Comparison of ENCODE assay signal across 8 cellular contexts in genomic region chr14:103846008-103846568, GRCh38. TPM values are rescaled to one million over a fixed set of nuclear protein-coding genes. Genes with fewer than 3 reads are reported as not detected.
DNase-seq lines count a peak whose midpoint lies in the region; ATAC-seq and TF ChIP-seq lines count a peak whose summit lies in the region.

No MANE protein-coding gene starts in this region.

- H2AFZ ChIP-seq in Karpas-422 (ENCODE audit: low read length), result no peak overlapping the region
- H2AFZ ChIP-seq in neural cell (ENCODE audit: low read depth, low read length), result peak overlapping the region; percentile 10

- DNase-seq in BE2C, result no peak
- DNase-seq in Karpas-422, result no peak
- no peak for DNase-seq in NCI-H1694 (lab: John Stamatoyannopoulos, UW)
- no peak for DNase-seq in NCI-H2171 (lab: John Stamatoyannopoulos, UW)
- no peak for DNase-seq in ureter (ENCODE audit: low spot score)

- H3K4me2 ChIP-seq in Karpas-422 (ENCODE audit: low read depth, low read length, poor library complexity, severe bottlenecking), result peak overlapping the region; percentile 82
- H3K4me2 ChIP-seq in neural cell (ENCODE audit: low read length), result peak overlapping the region; percentile 77

- H3K4me1 ChIP-seq in BE2C (0 out of 2 replicates have a peak, but pooled peaks cover 4% of the 10 kb centered on the region), Karpas-422 (ENCODE audit: low read length) (peaks cover 8% of the 10 kb centered on the region), duodenal mucosa (ENCODE audit: control insufficient read depth in 1 of 2, insufficient read depth in 2 of 2, low read length in 2 of 2) (peaks cover 19 to 27% of the 10 kb centered on the region in 2 donors)

- H3K79me2 ChIP-seq in Karpas-422 (ENCODE audit: low read length) (no peaks in the 10 kb centered on the region), neural cell (replicated peaks; ENCODE audit: insufficient read depth, low read length) (peaks cover 23% of the 10 kb centered on the region)

- H4K20me1 ChIP-seq in Karpas-422 (ENCODE audit: insufficient read depth, low read depth, low read length) (0 out of 2 replicates have a peak, but pooled peaks cover 6% of the 10 kb centered on the region), neural cell (ENCODE audit: insufficient read depth) (no peaks in the 10 kb centered on the region)

- H3K36me3 ChIP-seq in BE2C (peaks cover 25% of the 10 kb centered on the region), Karpas-422 (ENCODE audit: insufficient read depth, low read length) (no peaks in the 10 kb centered on the region), duodenal mucosa (ENCODE audit: control insufficient read depth in 1 of 2, insufficient read depth in 2 of 2, low read length in 2 of 2) (peaks cover 0 to 10% of the 10 kb centered on the region in 2 donors), neural cell (ENCODE audit: insufficient read depth, low read length) (no peaks in the 10 kb centered on the region)

- H3K4me3 ChIP-seq in BE2C (ENCODE audit: low read depth, low read length) (peak overlapping the region; percentile 68), Karpas-422 (ENCODE audit: low read length) (peak overlapping the region; percentile 68), duodenal mucosa (ENCODE audit: low read depth in 1 of 2, low read length in 2 of 2) (peak overlapping the region; percentile 78 to 89), neural cell (ENCODE audit: low read length) (peak overlapping the region; percentile 80)

- peaks cover 2% of the 10 kb centered on the region for H3F3A ChIP-seq in neural cell (ENCODE audit: insufficient read depth, low read length, poor library complexity, severe bottlenecking)

- H3K9ac ChIP-seq in Karpas-422 (ENCODE audit: low read length), result no peak overlapping the region; the same call in 1 of the 2 replicates
- peak overlapping the region; percentile 76 to 89 for H3K9ac ChIP-seq in duodenal mucosa (ENCODE audit: low read depth in 1 of 2, low read length in 2 of 2)
- peak overlapping the region; percentile 74 for H3K9ac ChIP-seq in neural cell (ENCODE audit: low read length)

- H3K27ac ChIP-seq in Karpas-422 (ENCODE audit: low read length) (no peak overlapping the region), duodenal mucosa (ENCODE audit: low read depth, low read length) (no peak overlapping the region), neural cell (ENCODE audit: low read length) (peak overlapping the region; percentile 49)

- no peak for TF ChIP-seq CTCF in BE2C (IDR thresholded peaks at IDR 0.05; ENCODE audit: low read depth, low read length)
- no peak for TF ChIP-seq CTCF in neural cell (IDR thresholded peaks at IDR 0.05; ENCODE audit: poor library complexity, severe bottlenecking)

- no peak for TF ChIP-seq RAD21 in neural cell (conservative IDR thresholded peaks at IDR 0.05)

- H3K9me3 ChIP-seq in BE2C (no peaks in the 10 kb centered on the region), Karpas-422 (ENCODE audit: low read length) (no peaks in the 10 kb centered on the region), duodenal mucosa (ENCODE audit: control insufficient read depth in 1 of 2, low read length in 2 of 2) (no peaks in the 10 kb centered on the region), neural cell (ENCODE audit: low read length) (no peaks in the 10 kb centered on the region)

- TF ChIP-seq EP300 in neural cell (conservative IDR thresholded peaks at IDR 0.05; ENCODE audit: poor library complexity, severe bottlenecking), result no peak

- no peaks in the 10 kb centered on the region for H3K9me2 ChIP-seq in Karpas-422 (replicated peaks; ENCODE audit: insufficient read depth, low read length)
- no peaks in the 10 kb centered on the region for H3K9me2 ChIP-seq in neural cell (ENCODE audit: insufficient read depth, low read length)

- no peak for ATAC-seq in HG03108 (IDR thresholded peaks at IDR 0.05; ENCODE audit: unreplicated experiment)

- H3K27me3 ChIP-seq in BE2C (no peaks in the 10 kb centered on the region), Karpas-422 (ENCODE audit: low read length) (no peaks in the 10 kb centered on the region), duodenal mucosa (ENCODE audit: control insufficient read depth in 1 of 2, insufficient read depth in 2 of 2, low read length in 2 of 2) (no peaks in the 10 kb centered on the region), neural cell (ENCODE audit: insufficient read depth, low read depth, low read length) (peaks cover 20% of the 10 kb centered on the region)

TF ChIP-seq in neural cell, 6 proteins besides CTCF, POLR2A, EP300 and RAD21:
- TF ChIP-seq TAF1 (IDR thresholded peaks at IDR 0.05; ENCODE audit: low read depth) (no peak), POLR2AphosphoS5 (IDR thresholded peaks at IDR 0.05) (no peak), SMC3 (conservative IDR thresholded peaks at IDR 0.05; ENCODE audit: poor library complexity) (no peak), MXI1 (conservative IDR thresholded peaks at IDR 0.05; ENCODE audit: poor library complexity, severe bottlenecking) (peak; percentile 29), EZH2 (IDR thresholded peaks at IDR 0.05; ENCODE audit: borderline replicate concordance, insufficient read depth, low read length, poor library complexity, severe bottlenecking) (no peak), REST (IDR thresholded peaks at IDR 0.05; ENCODE audit: borderline replicate concordance) (no peak)
TF ChIP-seq in neural cell: peak in this region for 1.

RNA-seq across cellular contexts. Expression of gene PPP1R13B, which starts 1.3 kb away (rescaled TPM):
- polyA plus RNA-seq in BE2C (2012; ENCODE audit: insufficient read depth, insufficient read length, low read depth), result 70.6 TPM
- total RNA-seq in Karpas-422 (2014; rRNA removed; shearing (Covaris generic); ENCODE audit: low replicate concordance), result 3.0 and 3.6 TPM in 2 replicates
- 6.8 and 8.2 TPM in 2 replicates for polyA plus RNA-seq in neural cell
- polyA minus RNA-seq in neural cell, result 25.6 and 26.7 TPM in 2 replicates
- 94.4 TPM for total RNA-seq in ureter

Comparison
In these comparisons a context has a peak if more than half of its experiments do, and no peak if none do; other contexts are left out.
1. RNA of gene PPP1R13B, which starts 1.3 kb away (total RNA-seq): 94.4 TPM in ureter (single experiment); 3.0 to 3.6 TPM in Karpas-422; every median in the first group is over 10 times any median in the second.
2. Peak in every context shown above with its lines, with median percentiles within 50 percentile points of each other: H3K4me3 ChIP-seq.